In the genomic region with DNA sequence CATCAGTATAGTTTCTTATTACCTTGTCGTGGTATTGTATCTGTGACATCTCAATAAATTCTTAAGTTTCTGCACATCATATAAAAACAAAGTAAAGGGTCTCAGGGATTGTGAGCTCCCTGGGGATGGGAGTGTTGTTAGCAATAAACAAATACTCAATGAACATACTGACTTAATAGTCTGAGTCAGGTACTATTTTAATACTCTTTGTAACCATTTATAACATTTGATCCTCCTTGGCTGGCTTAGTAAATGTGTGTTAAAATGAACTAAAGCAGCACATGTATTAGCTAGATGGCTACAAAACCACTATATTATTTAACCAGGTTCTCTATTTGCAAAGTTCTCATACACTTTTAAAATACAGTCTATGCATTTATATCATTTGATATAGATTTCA, we compare ENCODE assay signal across 10 cellular contexts. TPM values are rescaled to one million over a fixed set of nuclear protein-coding genes. Genes with fewer than 3 reads are reported as not detected.
A peak's percentile ranks its signal among the peaks of the same experiment; 100 is the strongest.
DNase-seq lines count a peak whose midpoint lies in the region; ATAC-seq and TF ChIP-seq lines count a peak whose summit lies in the region.
"Had no signal": no experiment of that assay in that cellular context is flagged by ENCODE, and none has a peak within 500 bp of the region (broad histone marks: within the 10 kb centered on the region; RNA-seq: fewer than 3 reads in every experiment).

No MANE protein-coding gene starts in this region.

- H3K4me1 ChIP-seq in DND-41 (ENCODE audit: insufficient read depth, low read length) (peaks cover 44% of the 10 kb centered on the region), KMS-11 (ENCODE audit: low read depth, poor library complexity, severe bottlenecking) (peaks cover 48% of the 10 kb centered on the region), ascending aorta (peaks cover 0 to 22% of the 10 kb centered on the region in 2 donors)

- H3K27me3 ChIP-seq in DND-41 (ENCODE audit: insufficient read depth, low read length, poor library complexity) (no peaks in the 10 kb centered on the region), KMS-11 (ENCODE audit: insufficient read depth, low read depth) (no peaks in the 10 kb centered on the region), ascending aorta (no peaks in the 10 kb centered on the region)
- H3K27me3 ChIP-seq: Peyer's patch had no signal

- no peaks in the 10 kb centered on the region for H3K9me3 ChIP-seq in DND-41 (ENCODE audit: insufficient read depth, low read length, severe bottlenecking)
- H3K9me3 ChIP-seq in ascending aorta = no peaks in the 10 kb centered on the region
- H3K9me3 ChIP-seq: Peyer's patch had no signal

- H3K4me3 ChIP-seq in DND-41 (ENCODE audit: low read depth in 1 of 2, low read length in 2 of 2) (peak overlapping the region; percentile 3 to 92; a peak in 3 of 4 replicates), KMS-11 (IDR thresholded peaks at IDR 0.05; ENCODE audit: insufficient read depth, low read depth, low read length) (no peak overlapping the region), ascending aorta (no peak overlapping the region)

- H3K27ac ChIP-seq in DND-41 (ENCODE audit: low read length) (no peak overlapping the region), KMS-11 (peak overlapping the region; percentile 92; the same call in 1 of the 2 replicates), ascending aorta (peak overlapping the region; percentile 95 to 98)

- H3K9ac ChIP-seq in DND-41 (ENCODE audit: low read depth, low read length) (peak overlapping the region; percentile 92; the same call in 1 of the 2 replicates), KMS-11 (no peak overlapping the region; the same call in 1 of the 2 replicates)

- peaks cover 9% of the 10 kb centered on the region for H3K36me3 Mint-ChIP-seq in neural crest cell (ENCODE audit: low read depth)

- H3K79me2 ChIP-seq in DND-41 (ENCODE audit: insufficient read depth, low read length) (peaks cover 75% of the 10 kb centered on the region), KMS-11 (ENCODE audit: insufficient read depth, low read depth) (peaks cover 28% of the 10 kb centered on the region)

- intact Hi-C loops in ascending aorta (cut with DNase I) = loop anchor here (5.0 to 10.0 kb wide), 3 partner anchors 80 to 792 kb away; a partner anchor contains a TSS
- intact Hi-C loops in posterior cingulate gyrus (cut with DNase I) = no loop called here

- H3K4me1 Mint-ChIP-seq in neural crest cell = peaks cover 47% of the 10 kb centered on the region

- H3K9me3 Mint-ChIP-seq in neural crest cell = no peaks in the 10 kb centered on the region

- no peak for ATAC-seq in DND-41 (ENCODE audit: insufficient read depth, low read depth)

- H2AFZ ChIP-seq in DND-41 (ENCODE audit: low read depth, low read length) (no peak overlapping the region), KMS-11 (ENCODE audit: low read depth) (no peak overlapping the region)

- TF ChIP-seq CTCF in DND-41 (IDR thresholded peaks at IDR 0.05; ENCODE audit: borderline replicate concordance, extremely low read depth, low read length, poor library complexity, severe bottlenecking) (no peak), KMS-11 (conservative IDR thresholded peaks at IDR 0.05; ENCODE audit: low read depth, low read length) (no peak), ascending aorta (IDR thresholded peaks at IDR 0.05) (no peak), neural crest cell (conservative IDR thresholded peaks at IDR 0.05) (no peak)

- H3K27me3 Mint-ChIP-seq in neural crest cell (ENCODE audit: low read depth) = no peaks in the 10 kb centered on the region

- peaks cover 44% of the 10 kb centered on the region for H3K36me3 ChIP-seq in DND-41 (ENCODE audit: insufficient read depth, low read length)
- no peaks in the 10 kb centered on the region for H3K36me3 ChIP-seq in KMS-11 (ENCODE audit: insufficient read depth)
- H3K36me3 ChIP-seq in ascending aorta = peaks cover 9 to 28% of the 10 kb centered on the region in 2 donors

- DNase-seq in DND-41 = no peak
- no peak for DNase-seq in ascending aorta (ENCODE audit: low spot score in 2 of 2)
- DNase-seq in neural crest cell (ENCODE audit: low read depth, low spot score) = no peak
- DNase-seq in NCI-H2227 (lab: John Stamatoyannopoulos, UW; ENCODE audit: unreplicated experiment) = no peak
- no peak for DNase-seq in NCI-H774 (lab: John Stamatoyannopoulos, UW)
- no peak for DNase-seq in posterior cingulate gyrus
- DNase-seq: anterior cingulate cortex, NCI-H1694 treated with DMSO at 0.1 percent for 48 hours, Peyer's patch had no signal

- no peak overlapping the region for H3K27ac Mint-ChIP-seq in neural crest cell (ENCODE audit: unreplicated experiment)

- peak overlapping the region; percentile 97 for H3K4me3 Mint-ChIP-seq in neural crest cell

- H3K4me2 ChIP-seq in DND-41 (ENCODE audit: insufficient read depth, low read length) (peak overlapping the region; percentile 96), KMS-11 (peak overlapping the region; percentile 70)

- H4K20me1 ChIP-seq in DND-41 (ENCODE audit: insufficient read depth, low read length) (peaks cover 4% of the 10 kb centered on the region; the same call in 1 of the 2 replicates), KMS-11 (ENCODE audit: insufficient read depth) (no peaks in the 10 kb centered on the region)

RNA-seq across cellular contexts. Expression of a gene that starts 1.8 kb away (rescaled TPM):
- total RNA-seq in ascending aorta (45.1 TPM), neural crest cell (69.7 and 80.3 TPM in 2 replicates)

Comparison
In these comparisons a context has a peak if more than half of its experiments do, and no peak if none do; other contexts are left out.
1. H3K4me3 ChIP-seq: peak in DND-41 (2 of 2); none in KMS-11 (single experiment) and ascending aorta (0 of 2).